ENCODE assay signal across 21 cellular contexts in genomic region chr17:69030145-69030544, GRCh38. TPM values are rescaled to one million over a fixed set of nuclear protein-coding genes. Genes with fewer than 3 reads are reported as not detected.
"Had no signal": no experiment of that assay in that cellular context is flagged by ENCODE, and none has a peak within 500 bp of the region (broad histone marks: within the 10 kb centered on the region; RNA-seq: fewer than 3 reads in every experiment).

No MANE protein-coding gene starts in this region.

- H3K4me1 Mint-ChIP-seq: activated CD4-positive, alpha-beta T cell treated with anti-CD3 and anti-CD28 coated beads for 36 hours; activated naive CD8-positive, alpha-beta T cell treated with anti-CD3 and anti-CD28 coated beads for 36 hours; central memory CD8-positive, alpha-beta T cell; stimulated activated naive B cell treated with anti-CD40 and anti-IgM and Interleukin-4, amounts not matched to agents 10 μg/mL and 1 μg/mL and 100 μg/mL, for 72 hours; WTC11 had no signal

- ATAC-seq: activated CD4-positive, alpha-beta T cell treated with anti-CD3 and anti-CD28 coated beads for 36 hours; esophagus mucosa; left colon; lower lobe of right lung; stimulated activated naive B cell treated with anti-CD40 and anti-IgM and Interleukin-4, amounts not matched to agents 10 μg/mL and 1 μg/mL and 100 μg/mL, for 72 hours; WTC11 had no signal

- H3K4me3 ChIP-seq: colonic mucosa, lower lobe of right lung, tibial artery had no signal

- H3K27me3 ChIP-seq: colonic mucosa, tibial artery had no signal

- H3K9me3 Mint-ChIP-seq: activated naive CD8-positive, alpha-beta T cell treated with anti-CD3 and anti-CD28 coated beads for 36 hours; activated T-helper 1 cell treated with anti-CD3 and anti-CD28 coated beads, Interleukin-12 subunit alpha, Interleukin-12 subunit beta, Interleukin-2, Interleukin-4 antibody, amounts not matched to agents 30 ng/mL and 10 ng/mL and 1 ng/mL, durations not matched to agents 14 hours and 24 hours and 36 hours; nephron progenitor cell; stimulated activated naive B cell treated with anti-CD40 and anti-IgM and Interleukin-4, amounts not matched to agents 10 μg/mL and 1 μg/mL and 100 μg/mL, for 72 hours; T-helper 2 cell treated with Interferon-gamma antibody and Interleukin-4, amounts not matched to agents 5 μg/mL and 100 μg/mL, for 36 hours; WTC11 had no signal

- H3K4me3 Mint-ChIP-seq: activated CD4-positive, alpha-beta T cell treated with anti-CD3 and anti-CD28 coated beads for 36 hours; activated naive CD8-positive, alpha-beta T cell treated with anti-CD3 and anti-CD28 coated beads for 36 hours; activated T-helper 1 cell treated with anti-CD3 and anti-CD28 coated beads, Interleukin-12 subunit alpha, Interleukin-12 subunit beta, Interleukin-2, Interleukin-4 antibody, amounts not matched to agents 30 ng/mL and 10 ng/mL and 1 ng/mL, durations not matched to agents 14 hours and 24 hours and 36 hours; central memory CD8-positive, alpha-beta T cell; nephron progenitor cell; stimulated activated naive B cell treated with anti-CD40 and anti-IgM and Interleukin-4, amounts not matched to agents 10 μg/mL and 1 μg/mL and 100 μg/mL, for 72 hours; T-helper 2 cell treated with Interferon-gamma antibody and Interleukin-4, amounts not matched to agents 5 μg/mL and 100 μg/mL, for 36 hours; WTC11 had no signal

- H3K27me3 Mint-ChIP-seq: activated CD4-positive, alpha-beta T cell treated with anti-CD3 and anti-CD28 coated beads for 36 hours; activated naive CD8-positive, alpha-beta T cell treated with anti-CD3 and anti-CD28 coated beads for 36 hours; stimulated activated naive B cell treated with anti-CD40 and anti-IgM and Interleukin-4, amounts not matched to agents 10 μg/mL and 1 μg/mL and 100 μg/mL, for 72 hours had no signal

- H3K27ac ChIP-seq: colonic mucosa, lower lobe of right lung, tibial artery had no signal

- H3K27ac Mint-ChIP-seq: activated CD4-positive, alpha-beta T cell treated with anti-CD3 and anti-CD28 coated beads for 36 hours; activated naive CD8-positive, alpha-beta T cell treated with anti-CD3 and anti-CD28 coated beads for 36 hours; activated T-helper 1 cell treated with anti-CD3 and anti-CD28 coated beads, Interleukin-12 subunit alpha, Interleukin-12 subunit beta, Interleukin-2, Interleukin-4 antibody, amounts not matched to agents 30 ng/mL and 10 ng/mL and 1 ng/mL, durations not matched to agents 14 hours and 24 hours and 36 hours; nephron progenitor cell; stimulated activated naive B cell treated with anti-CD40 and anti-IgM and Interleukin-4, amounts not matched to agents 10 μg/mL and 1 μg/mL and 100 μg/mL, for 72 hours; T-helper 2 cell treated with Interferon-gamma antibody and Interleukin-4, amounts not matched to agents 5 μg/mL and 100 μg/mL, for 36 hours; WTC11 had no signal

- H3K36me3 Mint-ChIP-seq: activated naive CD8-positive, alpha-beta T cell treated with anti-CD3 and anti-CD28 coated beads for 36 hours; stimulated activated naive B cell treated with anti-CD40 and anti-IgM and Interleukin-4, amounts not matched to agents 10 μg/mL and 1 μg/mL and 100 μg/mL, for 72 hours; WTC11 had no signal

- H3K36me3 ChIP-seq: colonic mucosa, lower lobe of right lung had no signal

- H3K9me3 ChIP-seq: colonic mucosa, lower lobe of right lung, tibial artery had no signal

- DNase-seq: activated CD4-positive, alpha-beta T cell treated with anti-CD3 and anti-CD28 coated beads for 36 hours; activated CD4-positive, alpha-beta T cell treated with anti-CD3 and anti-CD28 coated beads, Interleukin-2, amount 50 U/mL, for 48 hours; activated naive CD8-positive, alpha-beta T cell treated with anti-CD3 and anti-CD28 coated beads for 36 hours; amygdala; colonic mucosa; foreskin melanocyte; glutamatergic neuron; hippocampal formation; islet precursor cell; left colon; lower lobe of right lung; midbrain; nephron progenitor cell; nucleus accumbens; stimulated activated naive B cell treated with anti-CD40 and anti-IgM and Interleukin-4, amounts not matched to agents 10 μg/mL and 1 μg/mL and 100 μg/mL, for 72 hours; tibial artery had no signal

- H3K4me1 ChIP-seq: colonic mucosa, lower lobe of right lung, tibial artery had no signal

RNA-seq across cellular contexts. Expression of gene ABCA9, which starts 30.6 kb away (rescaled TPM):
- total RNA-seq: activated CD4-positive, alpha-beta T cell treated with anti-CD3 and anti-CD28 coated beads for 36 hours; activated naive CD8-positive, alpha-beta T cell treated with anti-CD3 and anti-CD28 coated beads for 36 hours; activated T-helper 1 cell treated with anti-CD3 and anti-CD28 coated beads, Interleukin-12 subunit alpha, Interleukin-12 subunit beta, Interleukin-2, Interleukin-4 antibody, amounts not matched to agents 30 ng/mL and 10 ng/mL and 1 ng/mL, durations not matched to agents 14 hours and 24 hours and 36 hours; WTC11 had no signal
